In genomic region chr11:126103150-126103549, GRCh38 we compare ENCODE assay signal across 16 cellular contexts. TPM values are rescaled to one million over a fixed set of nuclear protein-coding genes. Genes with fewer than 3 reads are reported as not detected.
DNase-seq lines count a peak whose midpoint lies in the region; ATAC-seq, FAIRE-seq and TF ChIP-seq lines count a peak whose summit lies in the region.
"Had no signal": no experiment of that assay in that cellular context is flagged by ENCODE, and none has a peak within 500 bp of the region (broad histone marks: within the 10 kb centered on the region; RNA-seq: fewer than 3 reads in every experiment).

No MANE protein-coding gene starts in this region.

- peaks cover 55% of the 10 kb centered on the region for H3K4me1 ChIP-seq in KMS-11 (ENCODE audit: low read depth, poor library complexity, severe bottlenecking)
- H3K4me1 ChIP-seq in lower lobe of right lung = peaks cover 10% of the 10 kb centered on the region
- H3K4me1 ChIP-seq in sigmoid colon = peaks cover 0 to 35% (median 22%) of the 10 kb centered on the region in 4 donors

- H3K27me3 Mint-ChIP-seq in activated naive CD8-positive, alpha-beta T cell treated with anti-CD3 and anti-CD28 coated beads, Interleukin-2, amount 50 U/mL, for 24 hours = no peaks in the 10 kb centered on the region

- H3K9me3 ChIP-seq in SK-N-MC (ENCODE audit: low read depth, low read length) = no peaks in the 10 kb centered on the region
- no peaks in the 10 kb centered on the region for H3K9me3 ChIP-seq in lower lobe of right lung
- no peaks in the 10 kb centered on the region for H3K9me3 ChIP-seq in sigmoid colon

- H3K27me3 ChIP-seq in KMS-11 (ENCODE audit: insufficient read depth, low read depth) = no peaks in the 10 kb centered on the region
- H3K27me3 ChIP-seq in lower lobe of right lung (ENCODE audit: low read depth) = no peaks in the 10 kb centered on the region
- H3K27me3 ChIP-seq in sigmoid colon = no peaks in the 10 kb centered on the region

- H3K27ac ChIP-seq in KMS-11 (peak overlapping the region; percentile 65), SK-N-MC (peak overlapping the region; percentile 86), lower lobe of right lung (peak overlapping the region; percentile 51), sigmoid colon (peak overlapping the region in 3 of 4 donors; percentile 67 to 73 (median 71))
- H3K27ac ChIP-seq: C4-2B had no signal

- no peak for ATAC-seq in lower lobe of right lung
- no peak for ATAC-seq in activated naive CD8-positive, alpha-beta T cell treated with anti-CD3 and anti-CD28 coated beads, Interleukin-2, amount 50 U/mL, for 24 hours

- intact Hi-C loops in lower lobe of right lung (cut with DNase I) (no loop called here), sigmoid colon (cut with DNase I) (no loop called here)

- H3K4me3 ChIP-seq in KMS-11 (IDR thresholded peaks at IDR 0.05; ENCODE audit: insufficient read depth, low read depth, low read length) = no peak overlapping the region
- peak overlapping the region; percentile 28; the same call in 1 of the 2 replicates for H3K4me3 ChIP-seq in SK-N-MC
- no peak overlapping the region for H3K4me3 ChIP-seq in lower lobe of right lung
- no peak overlapping the region for H3K4me3 ChIP-seq in sigmoid colon

- no peak overlapping the region for H3K27ac Mint-ChIP-seq in activated naive CD8-positive, alpha-beta T cell treated with anti-CD3 and anti-CD28 coated beads, Interleukin-2, amount 50 U/mL, for 24 hours

- H3K36me3 Mint-ChIP-seq in activated naive CD8-positive, alpha-beta T cell treated with anti-CD3 and anti-CD28 coated beads, Interleukin-2, amount 50 U/mL, for 24 hours (ENCODE audit: low read depth) = no peaks in the 10 kb centered on the region

- H3K9me3 Mint-ChIP-seq in activated naive CD8-positive, alpha-beta T cell treated with anti-CD3 and anti-CD28 coated beads, Interleukin-2, amount 50 U/mL, for 24 hours = no peaks in the 10 kb centered on the region

- 90 to 94% methylated on average over 5 of the region's 5 CpGs for WGBS in sigmoid colon, 2 donors

- H3K4me3 Mint-ChIP-seq in activated naive CD8-positive, alpha-beta T cell treated with anti-CD3 and anti-CD28 coated beads, Interleukin-2, amount 50 U/mL, for 24 hours = no peak overlapping the region

- no peaks in the 10 kb centered on the region for H4K20me1 ChIP-seq in KMS-11 (ENCODE audit: insufficient read depth)

- H2AFZ ChIP-seq in KMS-11 (ENCODE audit: low read depth) = peak overlapping the region; percentile 46; the same call in 1 of the 2 replicates

- TF ChIP-seq EP300 in sigmoid colon (IDR thresholded peaks at IDR 0.05) = no peak

- no peaks in the 10 kb centered on the region for H3K4me1 Mint-ChIP-seq in activated naive CD8-positive, alpha-beta T cell treated with anti-CD3 and anti-CD28 coated beads, Interleukin-2, amount 50 U/mL, for 24 hours

- FAIRE-seq in GM19239 (lab: Jason Lieb, UNC) = no peak
- FAIRE-seq: GM12891, H54, HepG2, RCC 7860 had no signal

- no peak for TF ChIP-seq POLR2A in sigmoid colon (IDR thresholded peaks at IDR 0.05)

- H3K36me3 ChIP-seq in KMS-11 (ENCODE audit: insufficient read depth) = no peaks in the 10 kb centered on the region
- no peaks in the 10 kb centered on the region for H3K36me3 ChIP-seq in SK-N-MC (ENCODE audit: insufficient read depth, low read length)
- no peaks in the 10 kb centered on the region for H3K36me3 ChIP-seq in lower lobe of right lung
- H3K36me3 ChIP-seq in sigmoid colon = no peaks in the 10 kb centered on the region

- TF ChIP-seq CTCF in KMS-11 (conservative IDR thresholded peaks at IDR 0.05; ENCODE audit: low read depth, low read length) (no peak), lower lobe of right lung (IDR thresholded peaks at IDR 0.05) (no peak), sigmoid colon (IDR thresholded peaks at IDR 0.05) (no peak)

- peak overlapping the region; percentile 72 for H3K4me2 ChIP-seq in KMS-11

- H3K79me2 ChIP-seq in KMS-11 (ENCODE audit: insufficient read depth, low read depth) = no peaks in the 10 kb centered on the region

- no peak for DNase-seq in SK-N-MC (ENCODE audit: low read depth, low spot score)
- no peak for DNase-seq in lower lobe of right lung
- no peak for DNase-seq in sigmoid colon
- DNase-seq in medulla oblongata (ENCODE audit: extremely low spot score) = no peak
- DNase-seq in activated naive CD8-positive, alpha-beta T cell treated with anti-CD3 and anti-CD28 coated beads, Interleukin-2, amount 50 U/mL, for 24 hours = no peak
- no peak for DNase-seq in GM19239 (ENCODE audit: insufficient read length, low spot score)
- no peak for DNase-seq in NCI-H345 (lab: John Stamatoyannopoulos, UW)
- DNase-seq: GDM1, KG1, NCI-H1930 had no signal

- H3K9ac ChIP-seq in KMS-11 (no peak overlapping the region), SK-N-MC (ENCODE audit: insufficient read length) (peak overlapping the region; percentile 11)

RNA-seq across cellular contexts. Expression of gene CDON, which starts 40.5 kb away (rescaled TPM):
- total RNA-seq in lower lobe of right lung (18.5 TPM), sigmoid colon (10 to 100 TPM; 48.9 to 88.1 (median 66.3) TPM)
- polyA plus RNA-seq in sigmoid colon = 1 to 10 TPM in 1 of 3 donors, under 1 TPM in 2; under 0.01 to 3.4 (median 0.60) TPM
